In the genomic region with DNA sequence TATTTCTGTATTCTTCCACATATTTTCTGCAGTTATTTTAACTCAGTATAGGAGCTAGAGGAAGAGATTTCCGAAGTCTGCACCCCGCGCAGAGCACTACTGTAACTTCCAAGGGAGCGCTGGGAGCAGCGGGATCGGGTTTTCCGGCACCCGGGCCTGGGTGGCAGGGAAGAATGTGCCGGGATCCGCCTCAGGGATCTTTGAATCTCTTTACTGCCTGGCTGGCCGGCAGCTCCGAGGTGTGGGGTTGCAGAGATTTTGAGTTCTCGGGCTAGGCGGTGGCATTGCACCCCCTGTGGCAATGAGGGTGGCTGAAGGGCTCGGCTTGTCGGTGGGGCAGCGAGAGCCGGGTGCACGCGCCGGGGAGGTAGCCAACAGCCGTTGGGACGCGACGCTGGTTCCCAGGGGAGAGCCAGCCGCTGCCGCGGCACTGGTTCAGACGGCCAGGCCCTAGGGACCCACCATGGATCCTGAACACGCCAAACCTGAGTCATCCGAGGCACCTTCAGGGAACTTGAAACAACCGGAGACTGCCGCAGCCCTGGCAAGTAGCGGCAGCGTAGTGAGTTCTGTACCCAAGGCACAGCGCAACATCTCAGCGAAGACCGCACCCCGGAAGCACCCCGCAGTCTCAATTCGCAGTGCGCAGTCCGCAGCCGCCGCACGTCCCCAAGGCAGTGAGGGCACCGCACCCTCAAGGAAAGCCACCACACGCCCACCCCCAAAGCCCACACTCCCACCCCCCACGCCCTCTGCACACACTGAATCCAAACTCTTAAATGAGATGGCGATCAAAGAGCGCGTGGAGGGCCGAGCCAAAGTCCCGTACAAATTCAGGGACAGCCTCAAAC, we compare ENCODE assay signal across 2 cellular contexts.
TF ChIP-seq lines count a peak whose summit lies in the region.

Gene CMTM1, plus strand, starts transcription at position 389 of the 851 bp plus-strand sequence. Its CDS starts 75 bp downstream, at position 464.

TF ChIP-seq in WTC11, 78 proteins besides CTCF, POLR2A, EP300 and RAD21 (continued from another document):
- TF ChIP-seq ZNF219 (CRISPR knock-in tag; IDR thresholded peaks at IDR 0.05; ENCODE audit: borderline replicate concordance), result no peak
- TF ChIP-seq, protein P1, sequence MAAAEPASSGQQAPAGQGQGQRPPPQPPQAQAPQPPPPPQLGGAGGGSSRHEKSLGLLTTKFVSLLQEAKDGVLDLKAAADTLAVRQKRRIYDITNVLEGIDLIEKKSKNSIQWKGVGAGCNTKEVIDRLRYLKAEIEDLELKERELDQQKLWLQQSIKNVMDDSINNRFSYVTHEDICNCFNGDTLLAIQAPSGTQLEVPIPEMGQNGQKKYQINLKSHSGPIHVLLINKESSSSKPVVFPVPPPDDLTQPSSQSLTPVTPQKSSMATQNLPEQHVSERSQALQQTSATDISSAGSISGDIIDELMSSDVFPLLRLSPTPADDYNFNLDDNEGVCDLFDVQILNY (CRISPR knock-in tag; IDR thresholded peaks at IDR 0.05), result no peak

TF ChIP-seq in endothelial cell of umbilical vein, 7 proteins besides CTCF, POLR2A, EP300 and RAD21 (continued from another document):
- TF ChIP-seq, protein P2, sequence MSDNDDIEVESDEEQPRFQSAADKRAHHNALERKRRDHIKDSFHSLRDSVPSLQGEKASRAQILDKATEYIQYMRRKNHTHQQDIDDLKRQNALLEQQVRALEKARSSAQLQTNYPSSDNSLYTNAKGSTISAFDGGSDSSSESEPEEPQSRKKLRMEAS (IDR thresholded peaks at IDR 0.05; ENCODE audit: insufficient read depth, insufficient read length), result no peak
- no peak for TF ChIP-seq EZH2 (IDR thresholded peaks at IDR 0.05; ENCODE audit: borderline replicate concordance, low read depth, low read length, severe bottlenecking)
- TF ChIP-seq JUN (IDR thresholded peaks at IDR 0.05; ENCODE audit: borderline replicate concordance, insufficient read depth, insufficient read length, low read depth), result no peak
- TF ChIP-seq POLR2AphosphoS5 (IDR thresholded peaks at IDR 0.05; ENCODE audit: insufficient read depth, low read depth, low read length), result no peak
- TF ChIP-seq MYC (IDR thresholded peaks at IDR 0.05; ENCODE audit: low read depth, low read length), result no peak
- no peak for TF ChIP-seq GATA2 (IDR thresholded peaks at IDR 0.05; ENCODE audit: insufficient read depth, insufficient read length, low read depth, low read length)
